In genomic region chr6:124963416-124964083, GRCh38 we compare ENCODE assay signal across 8 cellular contexts. TPM values are rescaled to one million over a fixed set of nuclear protein-coding genes. Genes with fewer than 3 reads are reported as not detected.
A peak's percentile ranks its signal among the peaks of the same experiment; 100 is the strongest.
DNase-seq lines count a peak whose midpoint lies in the region; ATAC-seq, FAIRE-seq and TF ChIP-seq lines count a peak whose summit lies in the region.

No MANE protein-coding gene starts in this region.

- H3K9ac ChIP-seq in Karpas-422 (ENCODE audit: low read length), result no peak overlapping the region

- intact Hi-C loops in esophagus muscularis mucosa (cut with DNase I), result loop anchor here (5.0 kb wide), 1 partner anchor 134 kb away; no protein-coding TSS in a partner anchor

- no peak for TF ChIP-seq EP300 in esophagus muscularis mucosa (IDR thresholded peaks at IDR 0.05)

- no peak for ATAC-seq in naive B cell (ENCODE audit: low read depth in 2 of 2)
- no peak for ATAC-seq in HG03354 (IDR thresholded peaks at IDR 0.05; ENCODE audit: poor library complexity, severe bottlenecking, unreplicated experiment)
- ATAC-seq in GM18520 (IDR thresholded peaks at IDR 0.05; ENCODE audit: unreplicated experiment), result no peak

- H4K20me1 ChIP-seq in Karpas-422 (ENCODE audit: insufficient read depth, low read depth, low read length), result no peaks in the 10 kb centered on the region

- DNase-seq in H54 (ENCODE audit: insufficient read length, low spot score) (peak; percentile 13), SJCRH30 (peak in 1 of 2 experiments; percentile 44), esophagus muscularis mucosa (ENCODE audit: extremely low spot score) (no peak), naive B cell (no peak), NCI-H1694 (lab: John Stamatoyannopoulos, UW) (no peak), Karpas-422 (no peak)

- peaks cover 25% of the 10 kb centered on the region for H3K4me1 ChIP-seq in SJCRH30
- peaks cover 4 to 60% (median 55%) of the 10 kb centered on the region in 4 donors for H3K4me1 ChIP-seq in esophagus muscularis mucosa
- no peaks in the 10 kb centered on the region for H3K4me1 ChIP-seq in Karpas-422 (ENCODE audit: low read length)

- no peak for TF ChIP-seq POLR2A in H54 (IDR thresholded peaks at IDR 0.05; ENCODE audit: low read depth, low read length)
- TF ChIP-seq POLR2A in esophagus muscularis mucosa (IDR thresholded peaks at IDR 0.05; ENCODE audit: low read depth), result no peak

- peaks cover 0 to 8% (median 2%) of the 10 kb centered on the region in 7 donors for H3K9me3 Mint-ChIP-seq in naive B cell

- TF ChIP-seq CTCF in esophagus muscularis mucosa (IDR thresholded peaks at IDR 0.05), result no peak

- no peaks in the 10 kb centered on the region for H3K9me2 ChIP-seq in Karpas-422 (replicated peaks; ENCODE audit: insufficient read depth, low read length)

- no peak overlapping the region for H2AFZ ChIP-seq in Karpas-422 (ENCODE audit: low read length)

- peaks cover 9 to 13% (median 11%) of the 10 kb centered on the region in 3 donors for H3K4me1 Mint-ChIP-seq in naive B cell

- peak overlapping the region; percentile 63 for H3K27ac ChIP-seq in SJCRH30
- H3K27ac ChIP-seq in esophagus muscularis mucosa (replicated peaks in 1 of 4), result peak overlapping the region; percentile 93 to 98 (median 96)
- H3K27ac ChIP-seq in Karpas-422 (ENCODE audit: low read length), result no peak overlapping the region

- no peak overlapping the region for H3K4me2 ChIP-seq in Karpas-422 (ENCODE audit: low read depth, low read length, poor library complexity, severe bottlenecking)

- H3K9me3 ChIP-seq in SJCRH30 (replicated peaks), result no peaks in the 10 kb centered on the region
- H3K9me3 ChIP-seq in esophagus muscularis mucosa, result no peaks in the 10 kb centered on the region
- H3K9me3 ChIP-seq in Karpas-422 (ENCODE audit: low read length), result no peaks in the 10 kb centered on the region

- H3K4me3 ChIP-seq in SJCRH30, result peak overlapping the region; percentile 93
- peak overlapping the region; percentile 79 to 91 (median 86) for H3K4me3 ChIP-seq in esophagus muscularis mucosa
- H3K4me3 ChIP-seq in Karpas-422 (ENCODE audit: low read length), result no peak overlapping the region

- peak overlapping the region in 7 of 8 donors; percentile 62 to 81 (median 72) for H3K4me3 Mint-ChIP-seq in naive B cell

- WGBS in esophagus muscularis mucosa, result 18% methylated on average over 9 of the region's 9 CpGs

- H3K27me3 ChIP-seq in SJCRH30 (no peaks in the 10 kb centered on the region), esophagus muscularis mucosa (no peaks in the 10 kb centered on the region), Karpas-422 (ENCODE audit: low read length) (no peaks in the 10 kb centered on the region)

- peak overlapping the region in 1 of 6 donors; percentile 48 for H3K27ac Mint-ChIP-seq in naive B cell

- no peak for FAIRE-seq in H54 (lab: Jason Lieb, UNC)

- H3K79me2 ChIP-seq in Karpas-422 (ENCODE audit: low read length), result no peaks in the 10 kb centered on the region

- H3K36me3 ChIP-seq in SJCRH30 (no peaks in the 10 kb centered on the region), esophagus muscularis mucosa (no peaks in the 10 kb centered on the region), Karpas-422 (ENCODE audit: insufficient read depth, low read length) (no peaks in the 10 kb centered on the region)

- peaks cover 33 to 46% (median 40%) of the 10 kb centered on the region in 3 donors for H3K27me3 Mint-ChIP-seq in naive B cell

- peaks cover 0 to 7% of the 10 kb centered on the region in 2 donors for H3K36me3 Mint-ChIP-seq in naive B cell

RNA-seq across cellular contexts. Expression of gene RNF217, which starts 1.3 kb away (rescaled TPM):
- 11.5 and 16.0 TPM in 2 replicates for total RNA-seq in SJCRH30 (2014; rRNA removed; shearing (Covaris generic))
- total RNA-seq in esophagus muscularis mucosa, result 10 to 100 TPM; 20.0 to 34.9 (median 23.2) TPM
- polyA plus RNA-seq in naive B cell (ENCODE audit: low read depth in 6 of 6), result not detected
- not detected in 2 replicates for total RNA-seq in Karpas-422 (2014; rRNA removed; shearing (Covaris generic); ENCODE audit: low replicate concordance)

Comparison
In these comparisons a context has a peak if more than half of its experiments do, and no peak if none do; other contexts are left out.
1. RNA of gene RNF217, which starts 1.3 kb away (total RNA-seq): 20.0 to 34.9 TPM in esophagus muscularis mucosa and 11.5 to 16.0 TPM in SJCRH30; not detected in Karpas-422; every median in the first group is over 10 times any median in the second.